Comparison of ENCODE assay signal across 18 cellular contexts in the genomic region with DNA sequence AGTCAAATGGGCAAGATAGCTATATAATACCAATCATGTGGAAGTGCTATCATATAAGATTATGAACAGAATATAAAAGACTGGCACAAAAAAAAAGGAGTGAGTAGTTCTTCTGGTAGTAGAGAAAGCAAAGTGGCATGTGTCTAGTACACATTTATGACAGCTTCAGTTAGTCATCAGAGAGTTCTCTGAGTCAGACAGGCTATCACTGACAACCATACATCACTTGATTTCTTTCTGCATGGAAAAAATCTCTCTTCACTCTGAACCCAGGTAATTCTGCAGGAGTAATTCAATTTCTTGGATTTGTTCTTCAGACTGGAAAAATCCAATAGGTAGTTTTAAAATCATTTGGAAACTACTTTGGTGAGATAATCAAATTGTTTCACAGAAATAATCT.
"Had no signal": no experiment of that assay in that cellular context is flagged by ENCODE, and none has a peak within 500 bp of the region (broad histone marks: within the 10 kb centered on the region; RNA-seq: fewer than 3 reads in every experiment).

No MANE protein-coding gene starts in this region.

- H3K4me3 ChIP-seq: ascending aorta, esophagus muscularis mucosa, tibial nerve had no signal

- DNase-seq: activated CD4-positive, alpha-beta T cell treated with anti-CD3 and anti-CD28 coated beads, Interleukin-2, amount 10 ng/mL, durations not matched to agents 24 days and 14 days; activated CD8-positive, alpha-beta T cell treated with anti-CD3 and anti-CD28 coated beads for 36 hours; activated naive CD4-positive, alpha-beta T cell treated with anti-CD3 and anti-CD28 coated beads for 36 hours; activated T-cell treated with anti-CD3 and anti-CD28 coated beads, Interleukin-2, amount 50 U/mL, for 1 hour; effector CD4-positive, alpha-beta T cell; hippocampal formation; islet precursor cell; midbrain; nucleus accumbens; retina; stimulated activated CD4-positive, alpha-beta T cell treated with anti-CD3 and anti-CD28 coated beads, Interleukin-12 subunit alpha, Interleukin-12 subunit beta, amount 100 ng/mL, for 4 hours; stimulated activated naive CD8-positive, alpha-beta T cell treated with anti-CD3 and anti-CD28 coated beads, Interleukin-15, Interleukin-2, amounts not matched to agents 100 U/mL and 50 U/mL, for 24 hours; substantia nigra; T-helper 1 cell; T1000 had no signal

- H3K27me3 ChIP-seq: ascending aorta, esophagus muscularis mucosa, tibial nerve had no signal

- ATAC-seq: activated CD8-positive, alpha-beta T cell treated with anti-CD3 and anti-CD28 coated beads for 36 hours; stimulated activated naive CD8-positive, alpha-beta T cell treated with anti-CD3 and anti-CD28 coated beads, Interleukin-15, Interleukin-2, amounts not matched to agents 100 U/mL and 50 U/mL, for 24 hours had no signal

- H3K9me3 ChIP-seq: ascending aorta, esophagus muscularis mucosa, tibial nerve had no signal

- H3K36me3 ChIP-seq: ascending aorta, esophagus muscularis mucosa, tibial nerve had no signal

- H3K27ac ChIP-seq: ascending aorta, esophagus muscularis mucosa, tibial nerve had no signal
